13 cellular contexts compared by ENCODE assay signal in genomic region chr4:142377345-142378091, GRCh38.
A peak's percentile ranks its signal among the peaks of the same experiment; 100 is the strongest.
DNase-seq lines count a peak whose midpoint lies in the region; ATAC-seq and TF ChIP-seq lines count a peak whose summit lies in the region.
"Had no signal": no experiment of that assay in that cellular context is flagged by ENCODE, and none has a peak within 500 bp of the region (broad histone marks: within the 10 kb centered on the region; RNA-seq: fewer than 3 reads in every experiment).

No MANE protein-coding gene starts in this region.

- H2AFZ ChIP-seq in DND-41 (ENCODE audit: low read depth, low read length), result no peak overlapping the region

- H3K27me3 Mint-ChIP-seq in activated CD8-positive, alpha-beta T cell treated with anti-CD3 and anti-CD28 coated beads, Interleukin-2, amount 10 ng/mL, durations not matched to agents 7 days and 5 days (ENCODE audit: low read depth), result no peaks in the 10 kb centered on the region
- H3K27me3 Mint-ChIP-seq in mesothelial cell of epicardium (ENCODE audit: low read depth), result no peaks in the 10 kb centered on the region

- H3K9ac ChIP-seq in DND-41 (ENCODE audit: low read depth, low read length), result no peak overlapping the region

- peaks cover 73% of the 10 kb centered on the region for H3K79me2 ChIP-seq in DND-41 (ENCODE audit: insufficient read depth, low read length)

- peak overlapping the region; percentile 7 for H3K4me3 Mint-ChIP-seq in activated CD8-positive, alpha-beta T cell treated with anti-CD3 and anti-CD28 coated beads, Interleukin-2, amount 10 ng/mL, durations not matched to agents 7 days and 5 days
- no peak overlapping the region for H3K4me3 Mint-ChIP-seq in mesothelial cell of epicardium
- H3K4me3 Mint-ChIP-seq: nephron had no signal

- no peaks in the 10 kb centered on the region for H3K9me3 ChIP-seq in DND-41 (ENCODE audit: insufficient read depth, low read length, severe bottlenecking)
- H3K9me3 ChIP-seq: MG63, SJCRH30 had no signal

- peaks cover 28% of the 10 kb centered on the region for H3K4me1 Mint-ChIP-seq in activated CD8-positive, alpha-beta T cell treated with anti-CD3 and anti-CD28 coated beads, Interleukin-2, amount 10 ng/mL, durations not matched to agents 7 days and 5 days (ENCODE audit: low read depth)
- peaks cover 56% of the 10 kb centered on the region for H3K4me1 Mint-ChIP-seq in mesothelial cell of epicardium

- no peaks in the 10 kb centered on the region; the same call in 1 of the 2 replicates for H3K36me3 ChIP-seq in DND-41 (ENCODE audit: insufficient read depth, low read length)
- H3K36me3 ChIP-seq: cardiac muscle cell, MG63, SJCRH30 had no signal

- peak overlapping the region; percentile 60 for H3K27ac Mint-ChIP-seq in activated CD8-positive, alpha-beta T cell treated with anti-CD3 and anti-CD28 coated beads, Interleukin-2, amount 10 ng/mL, durations not matched to agents 7 days and 5 days
- H3K27ac Mint-ChIP-seq in mesothelial cell of epicardium, result peak overlapping the region; percentile 75
- H3K27ac Mint-ChIP-seq: nephron had no signal

- peaks cover 18% of the 10 kb centered on the region for H3K4me1 ChIP-seq in DND-41 (ENCODE audit: insufficient read depth, low read length)

- no peaks in the 10 kb centered on the region for H4K20me1 ChIP-seq in DND-41 (ENCODE audit: insufficient read depth, low read length)

- ATAC-seq in DND-41 (ENCODE audit: insufficient read depth, low read depth), result no peak
- peak; percentile 68 for ATAC-seq in GM18868 (IDR thresholded peaks at IDR 0.05; ENCODE audit: unreplicated experiment)
- peak; percentile 50 for ATAC-seq in activated CD8-positive, alpha-beta T cell treated with anti-CD3 and anti-CD28 coated beads, Interleukin-2, amount 10 ng/mL, durations not matched to agents 7 days and 5 days
- no peak for ATAC-seq in HG02678 (IDR thresholded peaks at IDR 0.05; ENCODE audit: unreplicated experiment)

- DNase-seq in DND-41, result no peak
- no peak for DNase-seq in activated CD8-positive, alpha-beta T cell treated with anti-CD3 and anti-CD28 coated beads, Interleukin-2, amount 10 ng/mL, durations not matched to agents 7 days and 5 days
- no peak for DNase-seq in mesothelial cell of epicardium (ENCODE audit: low spot score in 2 of 2, unreplicated experiment in 2 of 2)
- no peak for DNase-seq in cerebellar cortex (ENCODE audit: low spot score)
- no peak for DNase-seq in hippocampal formation (lab: John Stamatoyannopoulos, UW)
- DNase-seq: HCEC 1CT; MG63; NK-92 treated with Interleukin-12 subunit alpha and Interleukin-12 subunit beta, amount 100 ng/mL, for 24 hours; SJCRH30 had no signal

- no peaks in the 10 kb centered on the region for H3K9me3 Mint-ChIP-seq in activated CD8-positive, alpha-beta T cell treated with anti-CD3 and anti-CD28 coated beads, Interleukin-2, amount 10 ng/mL, durations not matched to agents 7 days and 5 days (ENCODE audit: insufficient read depth)
- H3K9me3 Mint-ChIP-seq in mesothelial cell of epicardium, result no peaks in the 10 kb centered on the region
- H3K9me3 Mint-ChIP-seq: nephron had no signal

- 0 out of 2 replicates have a peak overlapping the region, but pooled peaks have one; percentile 18 for H3K27ac ChIP-seq in DND-41 (ENCODE audit: low read length)
- H3K27ac ChIP-seq: cardiac muscle cell had no signal

- H3K27me3 ChIP-seq in DND-41 (ENCODE audit: insufficient read depth, low read length, poor library complexity), result no peaks in the 10 kb centered on the region
- H3K27me3 ChIP-seq: cardiac muscle cell, MG63, SJCRH30 had no signal

- CTCF ChIA-PET in activated CD8-positive, alpha-beta T cell treated with anti-CD3 and anti-CD28 coated beads, Interleukin-2, amount 10 ng/mL, durations not matched to agents 7 days and 5 days (lab: Charles Lee), result interaction anchor here (0.9 to 3.5 kb wide), 9 partner anchors 11 to 34 kb away, joined by 3 to 18 read pairs (median 7); no protein-coding TSS in a partner anchor

- H3K4me3 ChIP-seq in DND-41 (ENCODE audit: low read depth in 1 of 2, low read length in 2 of 2), result no peak overlapping the region
- H3K4me3 ChIP-seq: cardiac muscle cell, MG63, SJCRH30 had no signal

- POLR2A ChIA-PET in activated CD8-positive, alpha-beta T cell treated with anti-CD3 and anti-CD28 coated beads, Interleukin-2, amount 10 ng/mL, durations not matched to agents 7 days and 5 days (lab: Charles Lee), result interaction anchor here (2.1 kb wide), 1 partner anchor 29 kb away, joined by 6 read pairs; no protein-coding TSS in a partner anchor

- H3K36me3 Mint-ChIP-seq in activated CD8-positive, alpha-beta T cell treated with anti-CD3 and anti-CD28 coated beads, Interleukin-2, amount 10 ng/mL, durations not matched to agents 7 days and 5 days (ENCODE audit: low read depth), result peaks cover 15% of the 10 kb centered on the region
- H3K36me3 Mint-ChIP-seq in mesothelial cell of epicardium, result no peaks in the 10 kb centered on the region

- TF ChIP-seq CTCF in DND-41 (IDR thresholded peaks at IDR 0.05; ENCODE audit: borderline replicate concordance, extremely low read depth, low read length, poor library complexity, severe bottlenecking), result no peak
- TF ChIP-seq CTCF in mesothelial cell of epicardium (IDR thresholded peaks at IDR 0.05; ENCODE audit: unreplicated experiment), result no peak

- H3K4me2 ChIP-seq in DND-41 (ENCODE audit: insufficient read depth, low read length), result no peak overlapping the region

Comparison
In these comparisons a context has a peak if more than half of its experiments do, and no peak if none do; other contexts are left out.
1. ATAC-seq: peak in GM18868 (single experiment) and activated CD8-positive, alpha-beta T cell treated with anti-CD3 and anti-CD28 coated beads, Interleukin-2, amount 10 ng/mL, durations not matched to agents 7 days and 5 days (single experiment); none in DND-41 (single experiment) and HG02678 (single experiment).